In genomic region chr20:5881714-5882113, GRCh38 we compare ENCODE assay signal across 32 cellular contexts. TPM values are rescaled to one million over a fixed set of nuclear protein-coding genes. Genes with fewer than 3 reads are reported as not detected.
A peak's percentile ranks its signal among the peaks of the same experiment; 100 is the strongest.
DNase-seq lines count a peak whose midpoint lies in the region; ATAC-seq, FAIRE-seq and TF ChIP-seq lines count a peak whose summit lies in the region.
"Had no signal": no experiment of that assay in that cellular context is flagged by ENCODE, and none has a peak within 500 bp of the region (broad histone marks: within the 10 kb centered on the region; RNA-seq: fewer than 3 reads in every experiment).

No MANE protein-coding gene starts in this region.

- H3K27me3 Mint-ChIP-seq in endothelial cell (ENCODE audit: unreplicated experiment), result no peaks in the 10 kb centered on the region

- H2AFZ ChIP-seq in PC-3 (ENCODE audit: low read length), result no peak overlapping the region

- DNase-seq in HTR-8/SVneo (ENCODE audit: insufficient read length, low spot score) (no peak), PC-3 (no peak), endothelial cell (ENCODE audit: low spot score) (no peak), right atrium auricular region (ENCODE audit: low spot score) (no peak)
- DNase-seq in effector memory CD4-positive, alpha-beta T cell, result no peak
- DNase-seq: ACHN; activated CD4-positive, alpha-beta memory T cell treated with anti-CD3 and anti-CD28 coated beads for 36 hours; activated CD8-positive, alpha-beta memory T cell treated with anti-CD3 and anti-CD28 coated beads, Interleukin-2, amount 50 U/mL, for 48 hours; heart left ventricle; IMR-90; left cardiac atrium; mesenchymal stem cell; NCI-H1694 treated with DMSO at 0.1 percent for 48 hours; NCI-H2171 treated with DMSO at 0.1 percent for 48 hours; NCI-H526 treated with DMSO at 0.1 percent for 48 hours; OCI-M1; Right ventricle myocardium superior; small intestine; stimulated activated CD4-positive, alpha-beta T cell treated with anti-CD3 and anti-CD28 coated beads, Interleukin-1b, Interleukin-23, amount 100 ng/mL, for 48 hours; SW 1271; upper lobe of left lung had no signal

- H3K4me1 ChIP-seq in PC-3 (ENCODE audit: insufficient read depth, low read length), result no peaks in the 10 kb centered on the region
- no peaks in the 10 kb centered on the region for H3K4me1 ChIP-seq in right atrium auricular region
- H3K4me1 ChIP-seq in effector memory CD4-positive, alpha-beta T cell (ENCODE audit: control insufficient read depth, insufficient read depth, low read length, poor library complexity, severe bottlenecking), result no peaks in the 10 kb centered on the region
- H3K4me1 ChIP-seq: ascending aorta, HAP-1 had no signal

- H3K9ac ChIP-seq in PC-3 (ENCODE audit: low read length), result no peak overlapping the region

- peaks cover 8% of the 10 kb centered on the region for H3K4me1 Mint-ChIP-seq in endothelial cell (ENCODE audit: unreplicated experiment)

- no peaks in the 10 kb centered on the region for H3K9me3 ChIP-seq in PC-3 (ENCODE audit: low read length)
- H3K9me3 ChIP-seq in right atrium auricular region, result peaks cover 0 to 2% of the 10 kb centered on the region in 2 donors
- H3K9me3 ChIP-seq in effector memory CD4-positive, alpha-beta T cell (ENCODE audit: control insufficient read depth, low read length), result no peaks in the 10 kb centered on the region
- H3K9me3 ChIP-seq: ascending aorta, HAP-1, neutrophil, upper lobe of left lung had no signal

- H3K27ac Mint-ChIP-seq in endothelial cell (ENCODE audit: unreplicated experiment), result no peak overlapping the region
- H3K27ac Mint-ChIP-seq: activated CD4-positive, alpha-beta memory T cell treated with anti-CD3 and anti-CD28 coated beads for 36 hours; activated naive CD8-positive, alpha-beta T cell had no signal

- H3K4me3 Mint-ChIP-seq in endothelial cell (ENCODE audit: unreplicated experiment), result peak overlapping the region; percentile 19
- H3K4me3 Mint-ChIP-seq: activated CD4-positive, alpha-beta memory T cell treated with anti-CD3 and anti-CD28 coated beads for 36 hours; activated naive CD8-positive, alpha-beta T cell; central memory CD8-positive, alpha-beta T cell had no signal

- POLR2A ChIA-PET in PC-3 (lab: Charles Lee; ENCODE audit: unreplicated experiment), result interaction anchor here (0.5 kb wide), 1 partner anchor 1133 kb away, joined by 3 read pairs; no protein-coding TSS in a partner anchor

- H3K4me3 ChIP-seq in PC-3 (ENCODE audit: low read length) (no peak overlapping the region), right atrium auricular region (no peak overlapping the region)
- H3K4me3 ChIP-seq in effector memory CD4-positive, alpha-beta T cell (ENCODE audit: insufficient read depth, low read depth, low read length, poor library complexity, severe bottlenecking), result no peak overlapping the region
- H3K4me3 ChIP-seq: ascending aorta, HAP-1, heart left ventricle, upper lobe of left lung had no signal

- peaks cover 6% of the 10 kb centered on the region for H3K36me3 Mint-ChIP-seq in endothelial cell (ENCODE audit: low read depth, unreplicated experiment)
- H3K36me3 Mint-ChIP-seq: activated CD4-positive, alpha-beta memory T cell treated with anti-CD3 and anti-CD28 coated beads for 36 hours; activated naive CD8-positive, alpha-beta T cell had no signal

- no peaks in the 10 kb centered on the region for H3F3A ChIP-seq in PC-3 (ENCODE audit: low read length, unreplicated experiment)

- H4K20me1 ChIP-seq in PC-3 (ENCODE audit: low read length), result no peaks in the 10 kb centered on the region

- peak; percentile 31 for FAIRE-seq in HTR-8/SVneo (lab: Jason Lieb, UNC)
- FAIRE-seq: GM19239, small intestine had no signal

- H3K27ac ChIP-seq in 22Rv1, result peak overlapping the region; percentile 61
- no peak overlapping the region for H3K27ac ChIP-seq in PC-3 (ENCODE audit: low read length)
- no peak overlapping the region for H3K27ac ChIP-seq in right atrium auricular region
- no peak overlapping the region for H3K27ac ChIP-seq in effector memory CD4-positive, alpha-beta T cell (ENCODE audit: insufficient read depth, low read length, poor library complexity, severe bottlenecking)
- H3K27ac ChIP-seq: ascending aorta, epithelial cell of prostate, heart left ventricle, neutrophil, upper lobe of left lung had no signal

- intact Hi-C loops in PC-3 (cut with micrococcal nuclease), result no loop called here

- CTCF ChIA-PET in PC-3 (lab: Charles Lee), result no interaction called here

- no peaks in the 10 kb centered on the region for H3K9me2 ChIP-seq in PC-3 (replicated peaks; ENCODE audit: low read length)

- ATAC-seq in PC-3 (peak; percentile 9; the same call in 1 of the 2 replicates), GM18861 (IDR thresholded peaks at IDR 0.05; ENCODE audit: unreplicated experiment) (no peak), GM18909 (IDR thresholded peaks at IDR 0.05; ENCODE audit: poor library complexity, unreplicated experiment) (no peak)
- ATAC-seq: heart left ventricle, left cardiac atrium had no signal

- H3K36me3 ChIP-seq in PC-3 (ENCODE audit: low read depth, low read length) (no peaks in the 10 kb centered on the region), right atrium auricular region (no peaks in the 10 kb centered on the region)
- no peaks in the 10 kb centered on the region for H3K36me3 ChIP-seq in effector memory CD4-positive, alpha-beta T cell (ENCODE audit: control insufficient read depth, insufficient read depth, low read length)
- H3K36me3 ChIP-seq: ascending aorta, HAP-1, heart left ventricle, neutrophil, upper lobe of left lung had no signal

- no peaks in the 10 kb centered on the region for H3K9me3 Mint-ChIP-seq in endothelial cell (ENCODE audit: unreplicated experiment)
- H3K9me3 Mint-ChIP-seq: central memory CD8-positive, alpha-beta T cell had no signal

- no TSS peak for BruUV-seq in PC-3 (replicated peaks; lab: Mats Ljungman, UMichigan)

- TF ChIP-seq CTCF in 22Rv1 (IDR thresholded peaks at IDR 0.05), result no peak
- TF ChIP-seq CTCF in PC-3 (conservative IDR thresholded peaks at IDR 0.05; ENCODE audit: low read depth, low read length), result no peak
- no peak for TF ChIP-seq CTCF in endothelial cell (IDR thresholded peaks at IDR 0.05; ENCODE audit: unreplicated experiment)
- TF ChIP-seq CTCF in right atrium auricular region (IDR thresholded peaks at IDR 0.05), result no peak

- H3K79me2 ChIP-seq in PC-3 (ENCODE audit: low read length), result no peaks in the 10 kb centered on the region

- H3K4me2 ChIP-seq in PC-3 (ENCODE audit: low read length), result no peak overlapping the region

- H3K27me3 ChIP-seq in PC-3 (ENCODE audit: low read length) (peaks cover 31% of the 10 kb centered on the region; the same call in 1 of the 2 replicates), right atrium auricular region (no peaks in the 10 kb centered on the region)
- no peaks in the 10 kb centered on the region for H3K27me3 ChIP-seq in effector memory CD4-positive, alpha-beta T cell (replicated peaks; ENCODE audit: control insufficient read depth, insufficient read depth, low read length, poor library complexity, severe bottlenecking)
- H3K27me3 ChIP-seq: ascending aorta, heart left ventricle, neutrophil, upper lobe of left lung had no signal

RNA-seq across cellular contexts. Expression of gene CHGB, which starts 29.6 kb away (rescaled TPM):
- total RNA-seq in PC-3 (2014; rRNA removed) (not detected in 2 replicates), endothelial cell (ENCODE audit: unreplicated experiment) (0.72 TPM), right atrium auricular region (100 to 1,000 TPM in 1 of 2 donors, 10 to 100 TPM in 1; 70.5 to 118 TPM)
- total RNA-seq: subcutaneous adipose tissue had no signal

Comparison
In these comparisons a context has a peak if more than half of its experiments do, and no peak if none do; other contexts are left out.
1. RNA of gene CHGB, which starts 29.6 kb away (total RNA-seq): 70.5 to 118 TPM in right atrium auricular region; 0.72 TPM in endothelial cell (single experiment) and not detected in PC-3; every median in the first group is over 10 times any median in the second.